16 cellular contexts compared by ENCODE assay signal in the genomic region with DNA sequence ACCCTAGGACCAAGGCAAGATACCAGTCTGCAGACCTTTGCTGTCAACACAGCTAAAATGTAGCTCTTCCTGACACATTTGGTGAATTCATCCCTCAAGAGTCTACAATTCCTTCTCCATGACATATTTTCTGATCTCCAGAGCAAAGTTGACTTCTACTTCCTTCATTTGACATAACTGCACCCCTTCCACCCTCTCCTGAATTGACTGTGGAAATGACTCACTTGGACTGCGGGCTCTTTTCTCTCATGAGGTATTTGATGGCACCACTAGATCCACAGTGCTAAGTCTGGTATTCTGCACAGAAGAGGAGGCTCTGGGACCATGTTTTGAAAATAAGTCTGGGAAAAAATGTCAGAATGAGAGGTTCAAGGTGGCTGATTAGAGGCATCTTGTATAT.
DNase-seq lines count a peak whose midpoint lies in the region; ATAC-seq and TF ChIP-seq lines count a peak whose summit lies in the region.
"Had no signal": no experiment of that assay in that cellular context is flagged by ENCODE, and none has a peak within 500 bp of the region (broad histone marks: within the 10 kb centered on the region; RNA-seq: fewer than 3 reads in every experiment).

No MANE protein-coding gene starts in this region.

- H3K27ac ChIP-seq in PC-3 (ENCODE audit: low read length): no peak overlapping the region
- H3K27ac ChIP-seq in SJCRH30: no peak overlapping the region
- H3K27ac ChIP-seq: BLaER1 had no signal

- no TSS peak for BruUV-seq in PC-3 (replicated peaks; lab: Mats Ljungman, UMichigan)

- no peaks in the 10 kb centered on the region for H3K36me3 Mint-ChIP-seq in activated CD4-positive, alpha-beta T cell treated with anti-CD3 and anti-CD28 coated beads for 36 hours (ENCODE audit: low read depth)
- H3K36me3 Mint-ChIP-seq: CD14-positive monocyte; CD4-positive, alpha-beta memory T cell had no signal

- H4K20me1 ChIP-seq in PC-3 (ENCODE audit: low read length): no peaks in the 10 kb centered on the region
- H4K20me1 ChIP-seq: BLaER1 had no signal

- H3K27me3 ChIP-seq in PC-3 (ENCODE audit: low read length) (no peaks in the 10 kb centered on the region), SJCRH30 (no peaks in the 10 kb centered on the region)
- H3K27me3 ChIP-seq: BLaER1 had no signal

- no peaks in the 10 kb centered on the region for H3K9me2 ChIP-seq in PC-3 (replicated peaks; ENCODE audit: low read length)

- no peak for TF ChIP-seq CTCF in PC-3 (conservative IDR thresholded peaks at IDR 0.05; ENCODE audit: low read depth, low read length)

- no peak overlapping the region for H3K27ac Mint-ChIP-seq in activated CD4-positive, alpha-beta T cell treated with anti-CD3 and anti-CD28 coated beads for 36 hours
- H3K27ac Mint-ChIP-seq: CD14-positive monocyte; CD4-positive, alpha-beta memory T cell; H9 had no signal

- no peak overlapping the region for H3K4me3 Mint-ChIP-seq in activated CD4-positive, alpha-beta T cell treated with anti-CD3 and anti-CD28 coated beads for 36 hours
- H3K4me3 Mint-ChIP-seq: CD14-positive monocyte; CD4-positive, alpha-beta memory T cell; H9 had no signal

- no peak overlapping the region for H3K4me2 ChIP-seq in PC-3 (ENCODE audit: low read length)
- H3K4me2 ChIP-seq: BLaER1 had no signal

- H3K36me3 ChIP-seq in PC-3 (ENCODE audit: low read depth, low read length): no peaks in the 10 kb centered on the region
- H3K36me3 ChIP-seq in SJCRH30: no peaks in the 10 kb centered on the region
- H3K36me3 ChIP-seq: BLaER1 had no signal

- no peaks in the 10 kb centered on the region for H3K79me2 ChIP-seq in PC-3 (ENCODE audit: low read length)

- ATAC-seq in PC-3: no peak; the same call in 1 of the 2 replicates
- ATAC-seq in left ventricle myocardium superior: no peak
- ATAC-seq in activated CD4-positive, alpha-beta T cell treated with anti-CD3 and anti-CD28 coated beads for 36 hours: no peak
- ATAC-seq: GM12878 had no signal

- intact Hi-C loops in PC-3 (cut with micrococcal nuclease) (no loop called here), left ventricle myocardium superior (cut with micrococcal nuclease) (no loop called here)
- intact Hi-C loops in activated CD4-positive, alpha-beta T cell treated with anti-CD3 and anti-CD28 coated beads for 36 hours (cut with DNase I, micrococcal nuclease): no loop called here

- H3F3A ChIP-seq in PC-3 (ENCODE audit: low read length, unreplicated experiment): no peaks in the 10 kb centered on the region

- CTCF ChIA-PET in PC-3 (lab: Charles Lee): no interaction called here
- CTCF ChIA-PET in activated CD4-positive, alpha-beta T cell treated with anti-CD3 and anti-CD28 coated beads for 36 hours (lab: Charles Lee): no interaction called here

- H3K27me3 Mint-ChIP-seq in activated CD4-positive, alpha-beta T cell treated with anti-CD3 and anti-CD28 coated beads for 36 hours: peaks cover 8% of the 10 kb centered on the region

- H3K4me1 ChIP-seq in PC-3 (ENCODE audit: insufficient read depth, low read length) (peaks cover 10% of the 10 kb centered on the region), SJCRH30 (no peaks in the 10 kb centered on the region; the same call in 1 of the 2 replicates)
- H3K4me1 ChIP-seq: BLaER1 had no signal

- H2AFZ ChIP-seq in PC-3 (ENCODE audit: low read length): no peak overlapping the region

- no peak overlapping the region for H3K9ac ChIP-seq in PC-3 (ENCODE audit: low read length)
- H3K9ac ChIP-seq: BLaER1 had no signal

- H3K9me3 ChIP-seq in PC-3 (ENCODE audit: low read length): no peaks in the 10 kb centered on the region
- H3K9me3 ChIP-seq in SJCRH30 (replicated peaks): no peaks in the 10 kb centered on the region
- H3K9me3 ChIP-seq: BLaER1 had no signal

- no peak overlapping the region for H3K4me3 ChIP-seq in PC-3 (ENCODE audit: low read length)
- no peak overlapping the region for H3K4me3 ChIP-seq in SJCRH30
- H3K4me3 ChIP-seq: BLaER1, GM12878 had no signal

- POLR2A ChIA-PET in PC-3 (lab: Charles Lee; ENCODE audit: unreplicated experiment): no interaction called here
- POLR2A ChIA-PET in activated CD4-positive, alpha-beta T cell treated with anti-CD3 and anti-CD28 coated beads for 36 hours (lab: Charles Lee): no interaction called here

- peaks cover 2% of the 10 kb centered on the region for H3K9me3 Mint-ChIP-seq in activated CD4-positive, alpha-beta T cell treated with anti-CD3 and anti-CD28 coated beads for 36 hours (ENCODE audit: low read depth)
- H3K9me3 Mint-ChIP-seq: H9 had no signal

- peak; percentile 5 for DNase-seq in EL
- DNase-seq in PC-3: peak; percentile 38
- peak; percentile 7 for DNase-seq in kidney tubule cell (ENCODE audit: low spot score)
- no peak for DNase-seq in left ventricle myocardium superior
- DNase-seq in activated CD4-positive, alpha-beta T cell treated with anti-CD3 and anti-CD28 coated beads for 36 hours: no peak
- no peak for DNase-seq in SK-N-DZ (ENCODE audit: low spot score)
- DNase-seq in SJCRH30: no peak
- DNase-seq: 8988T; CD4-positive, alpha-beta memory T cell; DMS153; DMS79; GOT3; H9 had no signal

- H3K4me1 Mint-ChIP-seq in activated CD4-positive, alpha-beta T cell treated with anti-CD3 and anti-CD28 coated beads for 36 hours: no peaks in the 10 kb centered on the region
- H3K4me1 Mint-ChIP-seq: CD4-positive, alpha-beta memory T cell had no signal

Comparison
In these comparisons a context has a peak if more than half of its experiments do, and no peak if none do; other contexts are left out.
1. DNase-seq: peak in EL (single experiment), PC-3 (single experiment) and kidney tubule cell (single experiment); none in left ventricle myocardium superior (single experiment), activated CD4-positive, alpha-beta T cell treated with anti-CD3 and anti-CD28 coated beads for 36 hours (single experiment), SK-N-DZ (single experiment) and SJCRH30 (0 of 2).